Comparison of ENCODE assay signal across 6 cellular contexts in genomic region chr5:181205402-181205734, GRCh38. TPM values are rescaled to one million over a fixed set of nuclear protein-coding genes. Genes with fewer than 3 reads are reported as not detected.
DNase-seq lines count a peak whose midpoint lies in the region; ATAC-seq and TF ChIP-seq lines count a peak whose summit lies in the region.

No MANE protein-coding gene starts in this region.

- H4K91ac ChIP-seq in mesenchymal stem cell (ENCODE audit: low read length) = no peak overlapping the region

- peaks cover 29% of the 10 kb centered on the region for H3K27me3 Mint-ChIP-seq in CD4-positive, alpha-beta T cell
- H3K27me3 Mint-ChIP-seq in activated T-cell treated with anti-CD3 and anti-CD28 coated beads, Interleukin-2, amount 50 U/mL, for 72 hours (ENCODE audit: low read depth) = peaks cover 22% of the 10 kb centered on the region

- H2BK12ac ChIP-seq in mesenchymal stem cell (ENCODE audit: low read length in 2 of 2) = no peak overlapping the region

- H3K27ac Mint-ChIP-seq in CD4-positive, alpha-beta T cell = peak overlapping the region; percentile 99
- H3K27ac Mint-ChIP-seq in activated T-cell treated with anti-CD3 and anti-CD28 coated beads, Interleukin-2, amount 50 U/mL, for 72 hours = no peak overlapping the region

- H3K4me3 Mint-ChIP-seq in CD4-positive, alpha-beta T cell = peak overlapping the region; percentile 95
- peak overlapping the region; percentile 87 to 99 for H3K4me3 Mint-ChIP-seq in activated T-cell treated with anti-CD3 and anti-CD28 coated beads, Interleukin-2, amount 50 U/mL, for 72 hours

- H3K23ac ChIP-seq in mesenchymal stem cell (ENCODE audit: low read length in 2 of 2) = peak overlapping the region in 1 of 2 experiments; percentile 59

- ATAC-seq in CD4-positive, alpha-beta T cell (ENCODE audit: poor library complexity) = no peak
- ATAC-seq in activated T-cell treated with anti-CD3 and anti-CD28 coated beads, Interleukin-2, amount 50 U/mL, for 72 hours (replicated peaks in 1 of 2) = no peak
- no peak for ATAC-seq in GM18520 (IDR thresholded peaks at IDR 0.05; ENCODE audit: unreplicated experiment)

- H3K14ac ChIP-seq in mesenchymal stem cell (ENCODE audit: low read length in 2 of 2) = no peak overlapping the region

- H3K27ac ChIP-seq in CD4-positive, alpha-beta T cell (ENCODE audit: low read depth, low read length) = no peak overlapping the region
- no peak overlapping the region for H3K27ac ChIP-seq in mesenchymal stem cell (ENCODE audit: low read length, poor library complexity, severe bottlenecking)

- no peak overlapping the region for H2AK5ac ChIP-seq in mesenchymal stem cell (ENCODE audit: low read length, severe bottlenecking)

- H4K8ac ChIP-seq in mesenchymal stem cell (ENCODE audit: low read length) = no peak overlapping the region

- H3K36me3 ChIP-seq in mesenchymal stem cell (ENCODE audit: control insufficient read depth in 1 of 2, insufficient read depth in 2 of 2, low read depth in 1 of 2, low read length in 2 of 2) = no peaks in the 10 kb centered on the region

- peaks cover 31% of the 10 kb centered on the region for H3K36me3 Mint-ChIP-seq in CD4-positive, alpha-beta T cell (ENCODE audit: low read depth)
- peaks cover 2 to 11% of the 10 kb centered on the region in 2 donors for H3K36me3 Mint-ChIP-seq in activated T-cell treated with anti-CD3 and anti-CD28 coated beads, Interleukin-2, amount 50 U/mL, for 72 hours (ENCODE audit: insufficient read depth in 2 of 2)

- peak overlapping the region; percentile 49 for H2AFZ ChIP-seq in mesenchymal stem cell (ENCODE audit: low read depth, low read length)

- H3K27me3 ChIP-seq in CD4-positive, alpha-beta T cell (ENCODE audit: control insufficient read depth, insufficient read depth, low read length) = no peaks in the 10 kb centered on the region
- peaks cover 24 to 33% of the 10 kb centered on the region in 2 experiments for H3K27me3 ChIP-seq in mesenchymal stem cell (ENCODE audit: control insufficient read depth in 1 of 2, insufficient read depth in 1 of 2, low read length in 2 of 2)

- H3K4me1 Mint-ChIP-seq in CD4-positive, alpha-beta T cell (ENCODE audit: low read depth) = peaks cover 34% of the 10 kb centered on the region
- peaks cover 37% of the 10 kb centered on the region for H3K4me1 Mint-ChIP-seq in activated T-cell treated with anti-CD3 and anti-CD28 coated beads, Interleukin-2, amount 50 U/mL, for 72 hours (ENCODE audit: low read depth)

- peaks cover 3% of the 10 kb centered on the region for H3K9me3 Mint-ChIP-seq in CD4-positive, alpha-beta T cell
- peaks cover 0 to 2% of the 10 kb centered on the region in 2 donors for H3K9me3 Mint-ChIP-seq in activated T-cell treated with anti-CD3 and anti-CD28 coated beads, Interleukin-2, amount 50 U/mL, for 72 hours

- 5% methylated on average over 26 of the region's 26 CpGs for WGBS in mesenchymal stem cell

- no peak overlapping the region for H2BK5ac ChIP-seq in mesenchymal stem cell (ENCODE audit: low read depth, low read length, poor library complexity, severe bottlenecking)

- no peak overlapping the region for H2BK120ac ChIP-seq in mesenchymal stem cell (ENCODE audit: low read depth, low read length)

- H3K4ac ChIP-seq in mesenchymal stem cell (ENCODE audit: low read depth in 1 of 2, low read length in 2 of 2) = no peak overlapping the region

- no peak for TF ChIP-seq CTCF in CD4-positive, alpha-beta T cell (IDR thresholded peaks at IDR 0.05)

- no peak overlapping the region for H2BK15ac ChIP-seq in mesenchymal stem cell (ENCODE audit: low read depth, poor library complexity, severe bottlenecking)

- H3K18ac ChIP-seq in mesenchymal stem cell (ENCODE audit: low read depth in 1 of 2, low read length in 2 of 2) = no peak overlapping the region

- CTCF ChIA-PET in CD4-positive, alpha-beta T cell (lab: Charles Lee) = no interaction called here

- peak overlapping the region; percentile 54 to 90 for H3K4me3 ChIP-seq in mesenchymal stem cell (ENCODE audit: insufficient read depth in 1 of 2, low read depth in 1 of 2, low read length in 2 of 2)

- H3K4me1 ChIP-seq in mesenchymal stem cell (ENCODE audit: control insufficient read depth, insufficient read depth, low read depth, low read length) = peaks cover 27% of the 10 kb centered on the region

- no peaks in the 10 kb centered on the region for H3K79me1 ChIP-seq in mesenchymal stem cell (replicated peaks; ENCODE audit: low read length, poor library complexity, severe bottlenecking)

- no peak overlapping the region for H3K9ac ChIP-seq in mesenchymal stem cell (ENCODE audit: low read length)

- no peaks in the 10 kb centered on the region for H3K9me3 ChIP-seq in CD4-positive, alpha-beta T cell (ENCODE audit: control insufficient read depth, low read length)
- H3K9me3 ChIP-seq in mesenchymal stem cell (ENCODE audit: control insufficient read depth, low read length) = no peaks in the 10 kb centered on the region

- POLR2A ChIA-PET in CD4-positive, alpha-beta T cell (lab: Charles Lee) = interaction anchor here (1.3 to 8.3 kb wide), 7 partner anchors 7 to 55 kb away, joined by 3 to 292 read pairs (median 41); partner anchors contain the start of genes RACK1, TRIM41 and TRIM52

- intact Hi-C loops in CD4-positive, alpha-beta T cell (cut with DNase I, micrococcal nuclease) = loop anchor here in 1 of 2 experiments (5.0 kb wide), 1 partner anchor 37 kb away; the partner anchor contains the start of gene RACK1

- no peak for DNase-seq in CD4-positive, alpha-beta T cell
- no peak for DNase-seq in activated T-cell treated with anti-CD3 and anti-CD28 coated beads, Interleukin-2, amount 50 U/mL, for 72 hours
- DNase-seq in mesenchymal stem cell = no peak
- DNase-seq in SK-N-DZ (ENCODE audit: low spot score) = no peak
- DNase-seq in NK-92 (lab: John Stamatoyannopoulos, UW; ENCODE audit: unreplicated experiment) = no peak

- H3K4me2 ChIP-seq in mesenchymal stem cell (ENCODE audit: low read length, poor library complexity, severe bottlenecking) = peak overlapping the region; percentile 66

RNA-seq across cellular contexts. Expression of gene TRIM7, which starts 0.4 kb away (rescaled TPM):
- total RNA-seq in CD4-positive, alpha-beta T cell = 1 to 10 TPM; 3.4 to 3.8 TPM
- 1 to 10 TPM; 2.4 to 2.9 TPM for total RNA-seq in activated T-cell treated with anti-CD3 and anti-CD28 coated beads, Interleukin-2, amount 50 U/mL, for 72 hours
- 1.8 TPM for polyA plus RNA-seq in mesenchymal stem cell (2013, experiment 1 of 2)
- 1.4 TPM for polyA plus RNA-seq in mesenchymal stem cell (2013, experiment 2 of 2)
- polyA plus RNA-seq in SK-N-DZ (2014; cell fraction: cytosol; rRNA removed) = 0.17 and 1.8 TPM in 2 replicates
- 2.4 and 4.4 TPM in 2 replicates for polyA plus RNA-seq in SK-N-DZ (2014; cell fraction: nucleus; rRNA removed)

RNA-seq across cellular contexts. Expression of gene TRIM41, which starts 17.7 kb away (rescaled TPM):
- total RNA-seq in CD4-positive, alpha-beta T cell = 10 to 100 TPM; 21.4 to 24.0 TPM
- 10 to 100 TPM; 42.1 to 52.1 TPM for total RNA-seq in activated T-cell treated with anti-CD3 and anti-CD28 coated beads, Interleukin-2, amount 50 U/mL, for 72 hours
- polyA plus RNA-seq in mesenchymal stem cell (2013, experiment 1 of 2) = 19.1 TPM
- 19.0 TPM for polyA plus RNA-seq in mesenchymal stem cell (2013, experiment 2 of 2)
- 12.7 and 19.2 TPM in 2 replicates for polyA plus RNA-seq in SK-N-DZ (2014; cell fraction: cytosol; rRNA removed)
- polyA plus RNA-seq in SK-N-DZ (2014; cell fraction: nucleus; rRNA removed) = 56.8 and 82.1 TPM in 2 replicates

RNA-seq across cellular contexts. Expression of gene RACK1, which starts 38.3 kb away (rescaled TPM):
- total RNA-seq in CD4-positive, alpha-beta T cell = 1,000 to 10,000 TPM; 2,499 to 2,682 TPM
- total RNA-seq in activated T-cell treated with anti-CD3 and anti-CD28 coated beads, Interleukin-2, amount 50 U/mL, for 72 hours = 1,000 to 10,000 TPM; 3,606 to 3,662 TPM
- 2,784 TPM for polyA plus RNA-seq in mesenchymal stem cell (2013, experiment 1 of 2)
- 2,751 TPM for polyA plus RNA-seq in mesenchymal stem cell (2013, experiment 2 of 2)
- 4,590 and 4,863 TPM in 2 replicates for polyA plus RNA-seq in SK-N-DZ (2014; cell fraction: cytosol; rRNA removed)
- 2,745 and 2,800 TPM in 2 replicates for polyA plus RNA-seq in SK-N-DZ (2014; cell fraction: nucleus; rRNA removed)

RNA-seq across cellular contexts. Expression of gene TRIM52, which starts 55.6 kb away (rescaled TPM):
- 10 to 100 TPM; 35.9 to 37.6 TPM for total RNA-seq in CD4-positive, alpha-beta T cell
- 10 to 100 TPM; 19.2 to 22.7 TPM for total RNA-seq in activated T-cell treated with anti-CD3 and anti-CD28 coated beads, Interleukin-2, amount 50 U/mL, for 72 hours
- polyA plus RNA-seq in mesenchymal stem cell (2013, experiment 1 of 2) = 4.2 TPM
- polyA plus RNA-seq in mesenchymal stem cell (2013, experiment 2 of 2) = 4.0 TPM
- polyA plus RNA-seq in SK-N-DZ (2014; cell fraction: cytosol; rRNA removed) = 18.3 TPM in 2 replicates
- 31.7 and 40.4 TPM in 2 replicates for polyA plus RNA-seq in SK-N-DZ (2014; cell fraction: nucleus; rRNA removed)

RNA-seq across cellular contexts. Expression of gene OR2V2, which starts 58.0 kb away (rescaled TPM):
- not detected for total RNA-seq in CD4-positive, alpha-beta T cell
- total RNA-seq in activated T-cell treated with anti-CD3 and anti-CD28 coated beads, Interleukin-2, amount 50 U/mL, for 72 hours = not detected
- not detected for polyA plus RNA-seq in mesenchymal stem cell (2013, experiment 1 of 2)
- polyA plus RNA-seq in mesenchymal stem cell (2013, experiment 2 of 2) = not detected
- not detected in 2 replicates for polyA plus RNA-seq in SK-N-DZ (2014; cell fraction: cytosol; rRNA removed)
- polyA plus RNA-seq in SK-N-DZ (2014; cell fraction: nucleus; rRNA removed) = not detected in 2 replicates
